In genomic region chr6:39209360-39209811, GRCh38 we compare ENCODE assay signal across 12 cellular contexts. TPM values are rescaled to one million over a fixed set of nuclear protein-coding genes. Genes with fewer than 3 reads are reported as not detected.
A peak's percentile ranks its signal among the peaks of the same experiment; 100 is the strongest.
DNase-seq lines count a peak whose midpoint lies in the region; ATAC-seq and TF ChIP-seq lines count a peak whose summit lies in the region.
"Had no signal": no experiment of that assay in that cellular context is flagged by ENCODE, and none has a peak within 500 bp of the region (broad histone marks: within the 10 kb centered on the region; RNA-seq: fewer than 3 reads in every experiment).

No MANE protein-coding gene starts in this region.

- in situ Hi-C loops in gastrocnemius medialis (cut with MboI; ENCODE audit: low sequenced_read_pairs in 4 of 4), result no loop called here

- no peaks in the 10 kb centered on the region for H3K36me3 ChIP-seq in stomach
- no peaks in the 10 kb centered on the region for H3K36me3 ChIP-seq in gastrocnemius medialis

- no peaks in the 10 kb centered on the region for H3K9me3 Mint-ChIP-seq in activated CD4-positive, alpha-beta memory T cell treated with anti-CD3 and anti-CD28 coated beads for 36 hours
- no peaks in the 10 kb centered on the region for H3K9me3 Mint-ChIP-seq in activated CD4-positive, alpha-beta memory T cell treated with anti-CD3 and anti-CD28 coated beads, Interleukin-2, amount 10 ng/mL, durations not matched to agents 7 days and 5 days
- H3K9me3 Mint-ChIP-seq: brain had no signal

- ATAC-seq in foreskin keratinocyte, result peak; percentile 13
- no peak for ATAC-seq in GM21529 (IDR thresholded peaks at IDR 0.05; ENCODE audit: unreplicated experiment)
- ATAC-seq in gastrocnemius medialis, result no peak

- WGBS in stomach, 5 donors, result 33 to 42% (median 39%) methylated on average over 6 of the region's 6 CpGs

- TF ChIP-seq POLR2A in stomach (IDR thresholded peaks at IDR 0.05) (no peak), gastrocnemius medialis (IDR thresholded peaks at IDR 0.05) (no peak)

- H3K4me3 Mint-ChIP-seq in activated CD4-positive, alpha-beta memory T cell treated with anti-CD3 and anti-CD28 coated beads for 36 hours, result no peak overlapping the region
- no peak overlapping the region for H3K4me3 Mint-ChIP-seq in activated CD4-positive, alpha-beta memory T cell treated with anti-CD3 and anti-CD28 coated beads, Interleukin-2, amount 10 ng/mL, durations not matched to agents 7 days and 5 days
- H3K4me3 Mint-ChIP-seq: brain had no signal

- H3K9me3 ChIP-seq in stomach, result no peaks in the 10 kb centered on the region
- H3K9me3 ChIP-seq in gastrocnemius medialis, result no peaks in the 10 kb centered on the region

- no peak for TF ChIP-seq EP300 in stomach (IDR thresholded peaks at IDR 0.05)

- H3K27ac ChIP-seq in foreskin keratinocyte (no peak overlapping the region), stomach (peak overlapping the region; percentile 49 to 85 (median 75)), gastrocnemius medialis (no peak overlapping the region)

- POLR2A ChIA-PET in activated CD4-positive, alpha-beta memory T cell treated with anti-CD3 and anti-CD28 coated beads for 36 hours (lab: Charles Lee), result no interaction called here
- POLR2A ChIA-PET in activated CD4-positive, alpha-beta memory T cell treated with anti-CD3 and anti-CD28 coated beads, Interleukin-2, amount 10 ng/mL, durations not matched to agents 7 days and 5 days (lab: Charles Lee), result no interaction called here

- no peak overlapping the region for H3K4me3 ChIP-seq in stomach
- no peak overlapping the region for H3K4me3 ChIP-seq in gastrocnemius medialis

- CTCF ChIA-PET in activated CD4-positive, alpha-beta memory T cell treated with anti-CD3 and anti-CD28 coated beads for 36 hours (lab: Charles Lee), result no interaction called here
- CTCF ChIA-PET in activated CD4-positive, alpha-beta memory T cell treated with anti-CD3 and anti-CD28 coated beads, Interleukin-2, amount 10 ng/mL, durations not matched to agents 7 days and 5 days (lab: Charles Lee), result no interaction called here

- peak; percentile 11 for DNase-seq in activated CD4-positive, alpha-beta memory T cell treated with anti-CD3 and anti-CD28 coated beads for 36 hours
- DNase-seq in activated CD4-positive, alpha-beta memory T cell treated with anti-CD3 and anti-CD28 coated beads, Interleukin-2, amount 10 ng/mL, durations not matched to agents 7 days and 5 days, result no peak
- DNase-seq in SKM-1 (lab: John Stamatoyannopoulos, UW; ENCODE audit: unreplicated experiment) (peak; percentile 42), foreskin keratinocyte (no peak), stomach (no peak), KG1 (lab: John Stamatoyannopoulos, UW) (no peak), gastrocnemius medialis (no peak)
- DNase-seq: NCI-H1092; NK-92 treated with Interleukin-12 subunit alpha and Interleukin-12 subunit beta, amount 100 ng/mL, for 24 hours had no signal

- no peak overlapping the region for H3K27ac Mint-ChIP-seq in activated CD4-positive, alpha-beta memory T cell treated with anti-CD3 and anti-CD28 coated beads for 36 hours
- H3K27ac Mint-ChIP-seq in activated CD4-positive, alpha-beta memory T cell treated with anti-CD3 and anti-CD28 coated beads, Interleukin-2, amount 10 ng/mL, durations not matched to agents 7 days and 5 days, result no peak overlapping the region

- no peak for TF ChIP-seq CTCF in foreskin keratinocyte (conservative IDR thresholded peaks at IDR 0.05)
- TF ChIP-seq CTCF in stomach (IDR thresholded peaks at IDR 0.05), result no peak
- no peak for TF ChIP-seq CTCF in gastrocnemius medialis (IDR thresholded peaks at IDR 0.05 in 4 of 5, conservative IDR thresholded peaks at IDR 0.05 in 1 of 5)

- intact Hi-C loops in activated CD4-positive, alpha-beta memory T cell treated with anti-CD3 and anti-CD28 coated beads for 36 hours (cut with micrococcal nuclease), result no loop called here
- intact Hi-C loops in stomach (cut with DNase I; ENCODE audit: low total_unique reads) (no loop called here), gastrocnemius medialis (cut with DNase I; ENCODE audit: low total_unique reads) (no loop called here)

- H3K27me3 Mint-ChIP-seq in activated CD4-positive, alpha-beta memory T cell treated with anti-CD3 and anti-CD28 coated beads for 36 hours, result no peaks in the 10 kb centered on the region
- H3K27me3 Mint-ChIP-seq in activated CD4-positive, alpha-beta memory T cell treated with anti-CD3 and anti-CD28 coated beads, Interleukin-2, amount 10 ng/mL, durations not matched to agents 7 days and 5 days, result no peaks in the 10 kb centered on the region

- H3K36me3 Mint-ChIP-seq in activated CD4-positive, alpha-beta memory T cell treated with anti-CD3 and anti-CD28 coated beads for 36 hours, result peaks cover 16% of the 10 kb centered on the region
- peaks cover 10% of the 10 kb centered on the region for H3K36me3 Mint-ChIP-seq in activated CD4-positive, alpha-beta memory T cell treated with anti-CD3 and anti-CD28 coated beads, Interleukin-2, amount 10 ng/mL, durations not matched to agents 7 days and 5 days (ENCODE audit: low read depth)
- H3K36me3 Mint-ChIP-seq: brain had no signal

- H3K4me1 Mint-ChIP-seq in activated CD4-positive, alpha-beta memory T cell treated with anti-CD3 and anti-CD28 coated beads for 36 hours (ENCODE audit: low read depth), result peaks cover 17% of the 10 kb centered on the region
- peaks cover 39% of the 10 kb centered on the region for H3K4me1 Mint-ChIP-seq in activated CD4-positive, alpha-beta memory T cell treated with anti-CD3 and anti-CD28 coated beads, Interleukin-2, amount 10 ng/mL, durations not matched to agents 7 days and 5 days

- H3K4me1 ChIP-seq in foreskin keratinocyte (no peaks in the 10 kb centered on the region), stomach (peaks cover 48 to 93% (median 78%) of the 10 kb centered on the region in 4 donors), gastrocnemius medialis (no peaks in the 10 kb centered on the region)

- no peaks in the 10 kb centered on the region for H3K27me3 ChIP-seq in foreskin keratinocyte
- H3K27me3 ChIP-seq in stomach, result no peaks in the 10 kb centered on the region
- no peaks in the 10 kb centered on the region for H3K27me3 ChIP-seq in gastrocnemius medialis

RNA-seq across cellular contexts. Expression of gene KCNK5, which starts 19.9 kb away (rescaled TPM):
- total RNA-seq in activated CD4-positive, alpha-beta memory T cell treated with anti-CD3 and anti-CD28 coated beads for 36 hours, result 10 to 100 TPM; 16.2 to 16.5 TPM
- total RNA-seq in activated CD4-positive, alpha-beta memory T cell treated with anti-CD3 and anti-CD28 coated beads, Interleukin-2, amount 10 ng/mL, durations not matched to agents 7 days and 5 days, result 1 to 10 TPM; 8.6 to 9.2 TPM
- 0.04 TPM in 1 of 2 replicates, not detected in the other for total RNA-seq in foreskin keratinocyte
- 0.02 TPM in 2 replicates for polyA plus RNA-seq in foreskin keratinocyte
- total RNA-seq in stomach, result 10 to 100 TPM in 4 of 5 donors, 1 to 10 TPM in 1; 6.7 to 30.7 (median 15.8) TPM
- polyA plus RNA-seq in stomach, result 1 to 10 TPM; 4.9 to 6.0 (median 5.3) TPM
- under 1 TPM in 3 of 4 donors, not detected in 1; 0.07 to 0.22 (median 0.20) TPM for total RNA-seq in gastrocnemius medialis
- total RNA-seq: endothelial cell of umbilical vein had no signal
- polyA plus RNA-seq: endothelial cell of umbilical vein had no signal

Comparison
In these comparisons a context has a peak if more than half of its experiments do, and no peak if none do; other contexts are left out.
1. DNase-seq: peak in activated CD4-positive, alpha-beta memory T cell treated with anti-CD3 and anti-CD28 coated beads for 36 hours (single experiment) and SKM-1 (single experiment); none in activated CD4-positive, alpha-beta memory T cell treated with anti-CD3 and anti-CD28 coated beads, Interleukin-2, amount 10 ng/mL, durations not matched to agents 7 days and 5 days (single experiment), foreskin keratinocyte (0 of 2), stomach (single experiment), KG1 (single experiment) and gastrocnemius medialis (0 of 2).
2. H3K27ac ChIP-seq: peak in stomach (5 of 5); none in foreskin keratinocyte (single experiment) and gastrocnemius medialis (0 of 4).